In the genomic region with DNA sequence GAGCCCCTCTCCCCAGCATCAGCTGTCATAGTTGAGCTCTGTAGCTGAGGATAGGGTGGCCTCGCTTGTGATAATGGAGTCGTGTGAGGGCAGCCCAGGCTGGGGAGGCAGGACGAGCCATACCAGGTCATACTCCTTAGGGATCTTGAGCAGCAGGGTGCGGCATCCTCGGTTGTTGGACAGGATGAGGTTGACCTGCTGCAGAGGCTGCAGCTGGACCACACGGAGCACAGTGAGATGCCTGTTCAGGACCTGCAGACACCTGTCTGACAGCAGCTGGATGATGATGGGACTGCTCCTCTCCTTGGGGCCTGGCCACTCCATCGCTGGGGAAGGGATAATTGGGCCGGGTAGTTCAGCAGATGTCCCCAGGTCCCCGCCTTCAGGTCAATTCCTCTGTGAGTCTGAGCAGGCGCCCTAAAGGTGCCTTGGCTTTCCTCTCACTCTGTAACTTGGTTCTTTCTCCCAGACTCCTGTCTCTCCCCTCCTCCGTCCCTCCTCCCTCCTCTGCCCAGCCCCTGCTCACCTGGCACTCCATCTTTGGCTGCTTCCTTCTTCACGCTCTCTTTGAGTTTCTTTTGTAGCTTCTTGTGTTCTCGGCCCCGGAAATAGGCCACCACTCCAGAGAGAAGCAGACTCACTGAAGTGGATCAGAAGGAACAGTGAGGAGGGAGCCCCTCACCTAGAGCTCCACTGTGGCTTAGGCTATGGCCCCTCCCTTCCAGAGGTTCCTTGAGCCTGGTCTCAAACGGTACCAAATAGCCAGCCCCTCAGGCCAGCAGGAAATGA, we compare ENCODE assay signal across 25 cellular contexts. TPM values are rescaled to one million over a fixed set of nuclear protein-coding genes. Genes with fewer than 3 reads are reported as not detected.
DNase-seq lines count a peak whose midpoint lies in the region; FAIRE-seq and TF ChIP-seq lines count a peak whose summit lies in the region.
"Had no signal": no experiment of that assay in that cellular context is flagged by ENCODE, and none has a peak within 500 bp of the region (broad histone marks: within the 10 kb centered on the region; RNA-seq: fewer than 3 reads in every experiment).

No MANE protein-coding gene starts in this region.

- H3K79me2 ChIP-seq in osteoblast (ENCODE audit: insufficient read depth, low read length), result no peaks in the 10 kb centered on the region

- TF ChIP-seq CTCF in bronchial epithelial cell (IDR thresholded peaks at IDR 0.05; ENCODE audit: insufficient read depth, low read length, severe bottlenecking) (no peak), osteoblast (IDR thresholded peaks at IDR 0.05; ENCODE audit: extremely low read depth, low read depth, low read length) (no peak), thyroid gland (IDR thresholded peaks at IDR 0.05) (no peak)

- H3K36me3 ChIP-seq in bronchial epithelial cell (ENCODE audit: control insufficient read depth, insufficient read depth, low read length) (no peaks in the 10 kb centered on the region), osteoblast (ENCODE audit: insufficient read depth, low read length) (no peaks in the 10 kb centered on the region), thyroid gland (peaks cover 0 to 2% of the 10 kb centered on the region in 2 donors)
- H3K36me3 ChIP-seq: BE2C had no signal

- peak in 1 of 2 donors; percentile 10 for TF ChIP-seq POLR2A in thyroid gland (IDR thresholded peaks at IDR 0.05)

- no peaks in the 10 kb centered on the region for H3K9me3 ChIP-seq in osteoblast (ENCODE audit: low read depth, low read length)
- H3K9me3 ChIP-seq in thyroid gland, result no peaks in the 10 kb centered on the region
- H3K9me3 ChIP-seq: BE2C, SK-N-SH had no signal

- H2AFZ ChIP-seq in osteoblast (ENCODE audit: low read length), result no peak overlapping the region
- H2AFZ ChIP-seq: PC-9 had no signal

- peak; percentile 77 for FAIRE-seq in bronchial epithelial cell (lab: Jason Lieb, UNC)
- FAIRE-seq: GM12878, H54 had no signal

- H3K27me3 ChIP-seq in bronchial epithelial cell (ENCODE audit: control insufficient read depth, insufficient read depth, low read length) (peaks cover 11% of the 10 kb centered on the region), osteoblast (ENCODE audit: insufficient read depth, low read length) (peaks cover 43% of the 10 kb centered on the region), thyroid gland (no peaks in the 10 kb centered on the region)

- intact Hi-C loops in thyroid gland (cut with DNase I), result no loop called here

- H3K27ac ChIP-seq in osteoblast (ENCODE audit: low read depth, low read length) (no peak overlapping the region), thyroid gland (peak overlapping the region; percentile 2 to 40 (median 3))
- H3K27ac ChIP-seq: PC-9, RWPE1 had no signal

- DNase-seq in DMS79 (lab: John Stamatoyannopoulos, UW) (peak; percentile 65), bronchial epithelial cell (ENCODE audit: low read depth) (no peak), osteoblast (ENCODE audit: insufficient read length, low spot score, missing footprints) (peak; percentile 85), thyroid gland (peak; percentile 85 to 88), NCI-H774 (lab: John Stamatoyannopoulos, UW) (no peak), RKO (ENCODE audit: low spot score) (no peak)
- DNase-seq in stimulated activated naive CD4-positive, alpha-beta T cell (lab: John Stamatoyannopoulos, UW), result no peak
- DNase-seq: BE2C, COR-L47, DND-41, Karpas-422, NCI-H1417 treated with DMSO at 0.1 percent for 48 hours, NCI-H187, NCI-H2107, NCI-H2227 treated with DMSO at 0.1 percent for 48 hours, NCI-H510A, PC-9, SIG-M5, SK-N-SH had no signal

- H3K4me3 ChIP-seq in bronchial epithelial cell (ENCODE audit: low read depth, low read length) (no peak overlapping the region), osteoblast (ENCODE audit: insufficient read depth, low read length) (no peak overlapping the region), thyroid gland (replicated peaks in 1 of 3) (no peak overlapping the region)
- H3K4me3 ChIP-seq: GM12878, PC-9 had no signal

- no peaks in the 10 kb centered on the region for H4K20me1 ChIP-seq in osteoblast (ENCODE audit: insufficient read depth, low read length)

- H3K4me2 ChIP-seq in osteoblast (ENCODE audit: insufficient read depth, low read length), result no peak overlapping the region
- H3K4me2 ChIP-seq: PC-9, SK-N-SH had no signal

- no peaks in the 10 kb centered on the region for H3K4me1 ChIP-seq in osteoblast (ENCODE audit: insufficient read depth, low read length)
- H3K4me1 ChIP-seq in thyroid gland, result peaks cover 13 to 14% of the 10 kb centered on the region in 2 donors
- H3K4me1 ChIP-seq: BE2C had no signal

- 32 to 47% methylated on average over 12 to 14 of the region's 15 CpGs for WGBS in thyroid gland, 2 donors

RNA-seq across cellular contexts. Expression of a gene that starts 7.8 kb away (rescaled TPM):
- total RNA-seq in bronchial epithelial cell (0.90 and 1.1 TPM in 2 replicates), osteoblast (under 0.01 TPM in 1 of 2 replicates, not detected in the other), thyroid gland (100 to 1,000 TPM in 2 of 4 donors, 10 to 100 TPM in 2; 44.5 to 238 (median 152) TPM)
- total RNA-seq: PC-9 had no signal

RNA-seq across cellular contexts. Expression of a gene that starts 7.9 kb away (rescaled TPM):
- total RNA-seq in bronchial epithelial cell (0.13 TPM in 1 of 2 replicates, not detected in the other), osteoblast (not detected in 2 replicates), thyroid gland (10 to 100 TPM; 11.8 to 48.4 (median 27.0) TPM)
- total RNA-seq: A673; CD4-positive, alpha-beta T cell; GM12878; MCF 10A; PC-9 had no signal

RNA-seq across cellular contexts. Expression of a gene that starts 23.5 kb away (rescaled TPM):
- total RNA-seq in bronchial epithelial cell (27.1 and 54.5 TPM in 2 replicates), osteoblast (0.29 and 0.36 TPM in 2 replicates), thyroid gland (100 to 1,000 TPM in 3 of 4 donors, 10 to 100 TPM in 1; 97.0 to 187 (median 150) TPM)

RNA-seq across cellular contexts. Expression of a gene that starts 23.6 kb away (rescaled TPM):
- 13.2 and 37.0 TPM in 2 replicates for total RNA-seq in bronchial epithelial cell
- total RNA-seq in osteoblast, result under 0.01 and 0.29 TPM in 2 replicates
- 100 to 1,000 TPM; 132 to 313 (median 234) TPM for total RNA-seq in thyroid gland
- total RNA-seq: PC-9 had no signal

Comparison
In these comparisons a context has a peak if more than half of its experiments do, and no peak if none do; other contexts are left out.
1. DNase-seq: peak in DMS79 (single experiment), osteoblast (single experiment) and thyroid gland (2 of 2); none in bronchial epithelial cell (single experiment), NCI-H774 (single experiment), RKO (single experiment) and stimulated activated naive CD4-positive, alpha-beta T cell (0 of 6).
2. RNA of a gene that starts 7.8 kb away (total RNA-seq): 44.5 to 238 TPM in thyroid gland; 0.90 to 1.1 TPM in bronchial epithelial cell and under 0.01 TPM in osteoblast; every median in the first group is over 10 times any median in the second.
3. RNA of a gene that starts 7.9 kb away (total RNA-seq): 11.8 to 48.4 TPM in thyroid gland; 0.13 TPM in bronchial epithelial cell and not detected in osteoblast; every median in the first group is over 10 times any median in the second.
4. RNA of a gene that starts 23.5 kb away (total RNA-seq): 97.0 to 187 TPM in thyroid gland and 27.1 to 54.5 TPM in bronchial epithelial cell; 0.29 to 0.36 TPM in osteoblast; every median in the first group is over 10 times any median in the second.